In the genomic region with DNA sequence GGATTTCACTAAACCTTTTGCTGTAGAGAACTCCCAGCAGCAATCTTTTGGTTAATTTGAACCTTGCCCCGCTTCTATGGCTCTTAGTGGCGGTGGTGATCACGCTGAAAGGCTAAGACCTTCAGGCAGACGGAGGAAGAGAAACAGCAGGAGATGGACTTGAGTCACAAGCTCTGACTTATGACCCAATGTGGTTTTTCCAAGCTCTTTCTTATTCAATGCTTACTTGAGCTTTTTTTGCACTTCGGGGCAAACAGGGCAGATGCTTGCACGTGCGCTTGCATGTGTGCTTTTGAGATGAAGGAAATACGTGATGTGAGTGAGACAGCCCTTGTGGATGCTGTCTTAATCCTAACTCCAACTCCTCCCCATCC, we compare ENCODE assay signal across 17 cellular contexts. TPM values are rescaled to one million over a fixed set of nuclear protein-coding genes. Genes with fewer than 3 reads are reported as not detected.
A peak's percentile ranks its signal among the peaks of the same experiment; 100 is the strongest.
DNase-seq lines count a peak whose midpoint lies in the region; ATAC-seq and TF ChIP-seq lines count a peak whose summit lies in the region.
"Had no signal": no experiment of that assay in that cellular context is flagged by ENCODE, and none has a peak within 500 bp of the region (broad histone marks: within the 10 kb centered on the region; RNA-seq: fewer than 3 reads in every experiment).

No MANE protein-coding gene starts in this region.

- H3K79me2 ChIP-seq in fibroblast of lung (ENCODE audit: control insufficient read depth, insufficient read depth, low read length) = peaks cover 44% of the 10 kb centered on the region

- H2AFZ ChIP-seq in fibroblast of lung (ENCODE audit: low read length) = no peak overlapping the region

- H3K4me1 ChIP-seq in fibroblast of lung (ENCODE audit: control insufficient read depth, extremely low read depth, insufficient read depth, low read length) (peaks cover 14% of the 10 kb centered on the region), sigmoid colon (peaks cover 0 to 63% (median 45%) of the 10 kb centered on the region in 4 donors)

- DNase-seq in Daoy (ENCODE audit: low read depth) (peak; percentile 55), T-helper 17 cell (no peak), fibroblast of lung (ENCODE audit: low read depth in 2 of 2) (peak; percentile 79 to 82), sigmoid colon (no peak), H7 (no peak), HuH-7 (ENCODE audit: low spot score) (no peak), activated gamma-delta T cell treated with Interleukin-2 at 50 U/mL for 16 hours (no peak)
- DNase-seq: activated naive CD4-positive, alpha-beta T cell treated with anti-CD3 and anti-CD28 coated beads, Interleukin-2, amount 10 ng/mL, durations not matched to agents 7 days and 5 days; NCI-H1092 treated with DMSO at 0.1 percent for 48 hours; NCI-H2227 treated with DMSO at 0.1 percent for 48 hours; nucleus accumbens; stimulated activated CD4-positive, alpha-beta T cell treated with anti-CD3 and anti-CD28 coated beads, Interleukin-15, amount 100 ng/mL, for 24 hours; tibial artery had no signal

- H3K36me3 ChIP-seq in fibroblast of lung (ENCODE audit: control insufficient read depth, insufficient read depth, low read length) (peaks cover 24% of the 10 kb centered on the region), sigmoid colon (peaks cover 0 to 54% (median 2%) of the 10 kb centered on the region in 4 donors), H7 (replicated peaks; ENCODE audit: control insufficient read depth, insufficient read depth, low read length) (peaks cover 3% of the 10 kb centered on the region)

- H3K9me3 ChIP-seq in T-helper 17 cell (ENCODE audit: control insufficient read depth, low read length, poor library complexity, severe bottlenecking) (no peaks in the 10 kb centered on the region), fibroblast of lung (ENCODE audit: control insufficient read depth, insufficient read depth, low read depth, low read length) (no peaks in the 10 kb centered on the region), sigmoid colon (no peaks in the 10 kb centered on the region)
- H3K9me3 ChIP-seq: tibial artery had no signal

- no peak overlapping the region for H3K9ac ChIP-seq in fibroblast of lung (ENCODE audit: insufficient read depth, low read length)

- no peaks in the 10 kb centered on the region for H4K20me1 ChIP-seq in fibroblast of lung (ENCODE audit: control insufficient read depth, extremely low read depth, insufficient read depth, low read length)

- H3K4me2 ChIP-seq in fibroblast of lung (ENCODE audit: extremely low read depth, insufficient read depth, low read length) = no peak overlapping the region

- H3K36me3 Mint-ChIP-seq in T-helper 17 cell (ENCODE audit: low read depth) = peaks cover 19% of the 10 kb centered on the region

- no peaks in the 10 kb centered on the region for H3K27me3 ChIP-seq in fibroblast of lung (ENCODE audit: control insufficient read depth, insufficient read depth, low read length)
- no peaks in the 10 kb centered on the region for H3K27me3 ChIP-seq in sigmoid colon
- H3K27me3 ChIP-seq in H7 (ENCODE audit: control insufficient read depth, insufficient read depth, low read length) = no peaks in the 10 kb centered on the region
- H3K27me3 ChIP-seq: tibial artery had no signal

- no peak for TF ChIP-seq POLR2A in sigmoid colon (IDR thresholded peaks at IDR 0.05)

- no peaks in the 10 kb centered on the region for H3K27me3 Mint-ChIP-seq in T-helper 17 cell
- H3K27me3 Mint-ChIP-seq: activated naive CD4-positive, alpha-beta T cell treated with anti-CD3 and anti-CD28 coated beads, Interleukin-2, amount 10 ng/mL, durations not matched to agents 7 days and 5 days; IgD-negative memory B cell had no signal

- H3K4me3 Mint-ChIP-seq in T-helper 17 cell = no peak overlapping the region
- H3K4me3 Mint-ChIP-seq: activated naive CD4-positive, alpha-beta T cell treated with anti-CD3 and anti-CD28 coated beads, Interleukin-2, amount 10 ng/mL, durations not matched to agents 7 days and 5 days; IgD-negative memory B cell had no signal

- H3K4me1 Mint-ChIP-seq in T-helper 17 cell = peaks cover 56% of the 10 kb centered on the region

- TF ChIP-seq CTCF in fibroblast of lung (conservative IDR thresholded peaks at IDR 0.05 in 1 of 2, IDR thresholded peaks at IDR 0.05 in 1 of 2; ENCODE audit: low read depth in 1 of 2, low read length in 2 of 2) = no peak
- no peak for TF ChIP-seq CTCF in sigmoid colon (IDR thresholded peaks at IDR 0.05)

- no peak for ATAC-seq in T-helper 17 cell
- no peak for ATAC-seq in GM19023 (IDR thresholded peaks at IDR 0.05; ENCODE audit: unreplicated experiment)
- ATAC-seq: activated CD4-positive, CD25-positive, alpha-beta regulatory T cell treated with anti-CD3 and anti-CD28 coated beads, Interleukin-2, amount 50 U/mL, for 24 hours; esophagus mucosa had no signal

- WGBS in sigmoid colon, 2 donors = 84 to 89% methylated on average over 8 of the region's 8 CpGs

- H3K27ac ChIP-seq in fibroblast of lung (ENCODE audit: insufficient read depth, low read length) (peak overlapping the region; percentile 30), sigmoid colon (peak overlapping the region in 3 of 4 donors; percentile 3 to 37 (median 8))
- H3K27ac ChIP-seq: tibial artery had no signal

- H3K27ac Mint-ChIP-seq in T-helper 17 cell = peak overlapping the region; percentile 90
- H3K27ac Mint-ChIP-seq: activated naive CD4-positive, alpha-beta T cell treated with anti-CD3 and anti-CD28 coated beads, Interleukin-2, amount 10 ng/mL, durations not matched to agents 7 days and 5 days had no signal

- TF ChIP-seq EP300 in sigmoid colon (IDR thresholded peaks at IDR 0.05) = no peak

- no peak overlapping the region for H3K4me3 ChIP-seq in fibroblast of lung (replicated peaks in 1 of 4; ENCODE audit: control extremely low read depth in 1 of 4, insufficient read depth in 1 of 4, low read depth in 3 of 4, low read length in 4 of 4)
- H3K4me3 ChIP-seq in sigmoid colon = no peak overlapping the region
- H3K4me3 ChIP-seq in H7 (ENCODE audit: insufficient read depth, low read depth, low read length) = no peak overlapping the region
- H3K4me3 ChIP-seq: tibial artery had no signal

- intact Hi-C loops in sigmoid colon (cut with DNase I) = no loop called here

RNA-seq across cellular contexts. Expression of gene TRIB2, which starts 21.4 kb away (rescaled TPM):
- 17.4 and 19.0 TPM in 2 replicates for total RNA-seq in Daoy (2014; rRNA removed; shearing (Covaris generic))
- 100 to 1,000 TPM; 166 to 170 TPM for total RNA-seq in T-helper 17 cell
- total RNA-seq in fibroblast of lung = 31.0 and 38.5 TPM in 2 replicates
- polyA plus RNA-seq in fibroblast of lung = 23.4 and 26.1 TPM in 2 replicates
- 21.0 and 29.7 TPM in 2 replicates for polyA plus RNA-seq in fibroblast of lung (2012)
- polyA minus RNA-seq in fibroblast of lung (ENCODE audit: low replicate concordance) = 22.2 and 35.6 TPM in 2 replicates
- total RNA-seq in sigmoid colon = 10 to 100 TPM; 34.2 to 56.2 (median 46.6) TPM
- 10 to 100 TPM in 1 of 3 donors, 1 to 10 TPM in 2; 1.4 to 20.7 (median 6.6) TPM for polyA plus RNA-seq in sigmoid colon
- total RNA-seq in H7 (2014; rRNA removed; shearing (Covaris generic)) = 70.4 and 77.3 TPM in 2 replicates

Comparison
In these comparisons a context has a peak if more than half of its experiments do, and no peak if none do; other contexts are left out.
1. DNase-seq: peak in Daoy (single experiment) and fibroblast of lung (2 of 2); none in T-helper 17 cell (0 of 3), sigmoid colon (single experiment), H7 (single experiment), HuH-7 (single experiment) and activated gamma-delta T cell treated with Interleukin-2 at 50 U/mL for 16 hours (single experiment).